21 cellular contexts compared by ENCODE assay signal in genomic region chr16:11245988-11246387, GRCh38. TPM values are rescaled to one million over a fixed set of nuclear protein-coding genes. Genes with fewer than 3 reads are reported as not detected.
A peak's percentile ranks its signal among the peaks of the same experiment; 100 is the strongest.
DNase-seq lines count a peak whose midpoint lies in the region; ATAC-seq and TF ChIP-seq lines count a peak whose summit lies in the region.
"Had no signal": no experiment of that assay in that cellular context is flagged by ENCODE, and none has a peak within 500 bp of the region (broad histone marks: within the 10 kb centered on the region; RNA-seq: fewer than 3 reads in every experiment).

No MANE protein-coding gene starts in this region.

- no peak overlapping the region for H2AK9ac ChIP-seq in IMR-90 (replicated peaks; ENCODE audit: low read depth, low read length, poor library complexity)

- no peak overlapping the region for H3K4ac ChIP-seq in IMR-90 (ENCODE audit: low read depth, low read length)

- peak overlapping the region; percentile 63 for H3K27ac ChIP-seq in DND-41 (ENCODE audit: low read length)
- no peak overlapping the region for H3K27ac ChIP-seq in IMR-90 (ENCODE audit: insufficient read depth, low read length)
- H3K27ac ChIP-seq: brain microvascular endothelial cell, heart right ventricle, neural progenitor cell, upper lobe of right lung had no signal

- H3K27me3 ChIP-seq in DND-41 (ENCODE audit: insufficient read depth, low read length, poor library complexity) (no peaks in the 10 kb centered on the region), IMR-90 (ENCODE audit: control insufficient read depth, insufficient read depth, low read length) (peaks cover 6% of the 10 kb centered on the region)
- H3K27me3 ChIP-seq: brain microvascular endothelial cell, heart right ventricle, neural progenitor cell, upper lobe of right lung had no signal

- H3K27ac Mint-ChIP-seq in activated T-helper 1 cell treated with anti-CD3 and anti-CD28 coated beads, Interleukin-12 subunit alpha, Interleukin-12 subunit beta, Interleukin-2, Interleukin-4 antibody, amounts not matched to agents 30 ng/mL and 10 ng/mL and 1 ng/mL, durations not matched to agents 14 hours and 24 hours and 36 hours: peak overlapping the region; percentile 54
- H3K27ac Mint-ChIP-seq: CD8-positive, alpha-beta T cell; H9; neural progenitor cell had no signal

- intact Hi-C loops in IMR-90 (cut with micrococcal nuclease): no loop called here
- intact Hi-C loops in activated T-helper 1 cell treated with anti-CD3 and anti-CD28 coated beads, Interleukin-12 subunit alpha, Interleukin-12 subunit beta, Interleukin-2, Interleukin-4 antibody, amounts not matched to agents 30 ng/mL and 10 ng/mL and 1 ng/mL, durations not matched to agents 14 hours and 24 hours and 36 hours (cut with micrococcal nuclease): no loop called here

- no peak overlapping the region for H2BK15ac ChIP-seq in IMR-90 (ENCODE audit: low read depth, low read length)

- H2BK20ac ChIP-seq in IMR-90 (ENCODE audit: low read depth, low read length): no peak overlapping the region

- TF ChIP-seq RAD21 in IMR-90 (IDR thresholded peaks at IDR 0.05; ENCODE audit: low read length): no peak

- CTCF ChIA-PET in IMR-90 (lab: Yijun Ruan, JAX): no interaction called here

- H4K5ac ChIP-seq in IMR-90 (ENCODE audit: low read depth, low read length): no peak overlapping the region

- no peak overlapping the region for H3K18ac ChIP-seq in IMR-90 (ENCODE audit: low read depth, low read length)

- peaks cover 6% of the 10 kb centered on the region; the same call in 1 of the 2 replicates for H4K20me1 ChIP-seq in DND-41 (ENCODE audit: insufficient read depth, low read length)
- 0 out of 2 replicates have a peak, but pooled peaks cover 7% of the 10 kb centered on the region for H4K20me1 ChIP-seq in IMR-90 (ENCODE audit: insufficient read depth, low read length)

- H2BK5ac ChIP-seq in IMR-90 (ENCODE audit: low read depth, low read length, poor library complexity, severe bottlenecking): no peak overlapping the region

- no TSS peak for BruUV-seq in IMR-90 (replicated peaks; lab: Mats Ljungman, UMichigan)

- H3K4me3 ChIP-seq in DND-41 (ENCODE audit: low read depth in 1 of 2, low read length in 2 of 2): no peak overlapping the region
- H3K4me3 ChIP-seq in IMR-90 (ENCODE audit: insufficient read depth, low read depth, low read length): no peak overlapping the region
- H3K4me3 ChIP-seq: heart right ventricle, neural progenitor cell, upper lobe of right lung had no signal

- no peaks in the 10 kb centered on the region for H3K9me1 ChIP-seq in IMR-90 (ENCODE audit: insufficient read depth, low read length)

- no peak overlapping the region for H3K4me2 ChIP-seq in DND-41 (ENCODE audit: insufficient read depth, low read length)
- H3K4me2 ChIP-seq in IMR-90 (ENCODE audit: low read depth, low read length): no peak overlapping the region
- H3K4me2 ChIP-seq: neural progenitor cell had no signal

- H4K91ac ChIP-seq in IMR-90 (ENCODE audit: insufficient read depth, low read depth, low read length): no peak overlapping the region

- H3K9ac ChIP-seq in DND-41 (ENCODE audit: low read depth, low read length): no peak overlapping the region; the same call in 1 of the 2 replicates
- H3K9ac ChIP-seq in IMR-90 (ENCODE audit: low read depth, low read length): no peak overlapping the region
- H3K9ac ChIP-seq: neural progenitor cell had no signal

- dilution Hi-C loops in IMR-90 (cut with HindIII; ENCODE audit: low sequenced_read_pairs, unreplicated experiment): no loop called here

- in situ Hi-C loops in IMR-90 (cut with MboI; ENCODE audit: low sequenced_read_pairs): no loop called here

- DNase-seq in DND-41 (no peak), IMR-90 (no peak)
- no peak for DNase-seq in activated T-helper 1 cell treated with anti-CD3 and anti-CD28 coated beads, Interleukin-12 subunit alpha, Interleukin-12 subunit beta, Interleukin-2, Interleukin-4 antibody, amounts not matched to agents 30 ng/mL and 10 ng/mL and 1 ng/mL, durations not matched to agents 14 hours and 24 hours and 36 hours (ENCODE audit: low spot score)
- DNase-seq: brain microvascular endothelial cell; CD8-positive, alpha-beta T cell; H9; heart right ventricle; immature natural killer cell; left ventricle myocardium superior; NCI-H1694; NCI-H69; upper lobe of right lung had no signal

- peaks cover 34% of the 10 kb centered on the region for H3K4me1 Mint-ChIP-seq in activated T-helper 1 cell treated with anti-CD3 and anti-CD28 coated beads, Interleukin-12 subunit alpha, Interleukin-12 subunit beta, Interleukin-2, Interleukin-4 antibody, amounts not matched to agents 30 ng/mL and 10 ng/mL and 1 ng/mL, durations not matched to agents 14 hours and 24 hours and 36 hours (ENCODE audit: low read depth)
- H3K4me1 Mint-ChIP-seq: neural progenitor cell had no signal

- H2AK5ac ChIP-seq in IMR-90 (ENCODE audit: low read depth, low read length): no peak overlapping the region

- no peak overlapping the region for H3K56ac ChIP-seq in IMR-90 (ENCODE audit: extremely low read depth, insufficient read depth, low read length)

- no peak for TF ChIP-seq CTCF in DND-41 (IDR thresholded peaks at IDR 0.05; ENCODE audit: borderline replicate concordance, extremely low read depth, low read length, poor library complexity, severe bottlenecking)
- no peak for TF ChIP-seq CTCF in IMR-90 (conservative IDR thresholded peaks at IDR 0.05; ENCODE audit: low read depth, low read length)

- no peak for TF ChIP-seq POLR2A in IMR-90 (IDR thresholded peaks at IDR 0.05; ENCODE audit: low read depth, low read length)

- H3K4me3 Mint-ChIP-seq in activated T-helper 1 cell treated with anti-CD3 and anti-CD28 coated beads, Interleukin-12 subunit alpha, Interleukin-12 subunit beta, Interleukin-2, Interleukin-4 antibody, amounts not matched to agents 30 ng/mL and 10 ng/mL and 1 ng/mL, durations not matched to agents 14 hours and 24 hours and 36 hours: no peak overlapping the region
- H3K4me3 Mint-ChIP-seq: CD8-positive, alpha-beta T cell; H9; immature natural killer cell; neural progenitor cell had no signal

- POLR2A ChIA-PET in IMR-90 (lab: Charles Lee; ENCODE audit: unreplicated experiment): no interaction called here

- H3K9me3 ChIP-seq in DND-41 (ENCODE audit: insufficient read depth, low read length, severe bottlenecking) (no peaks in the 10 kb centered on the region), IMR-90 (ENCODE audit: control insufficient read depth, insufficient read depth, low read length) (no peaks in the 10 kb centered on the region)
- H3K9me3 ChIP-seq: heart right ventricle, upper lobe of right lung had no signal

- no peaks in the 10 kb centered on the region for H3K9me3 Mint-ChIP-seq in activated T-helper 1 cell treated with anti-CD3 and anti-CD28 coated beads, Interleukin-12 subunit alpha, Interleukin-12 subunit beta, Interleukin-2, Interleukin-4 antibody, amounts not matched to agents 30 ng/mL and 10 ng/mL and 1 ng/mL, durations not matched to agents 14 hours and 24 hours and 36 hours
- H3K9me3 Mint-ChIP-seq: CD8-positive, alpha-beta T cell; H9; immature natural killer cell; neural progenitor cell had no signal

- H3K14ac ChIP-seq in IMR-90 (replicated peaks; ENCODE audit: low read depth, low read length): no peak overlapping the region

- H2AFZ ChIP-seq in DND-41 (ENCODE audit: low read depth, low read length): no peak overlapping the region
- H2AFZ ChIP-seq in IMR-90 (replicated peaks; ENCODE audit: low read length, poor library complexity): peak overlapping the region; percentile 40
- H2AFZ ChIP-seq: neural progenitor cell had no signal

- H3K36me3 ChIP-seq in DND-41 (ENCODE audit: insufficient read depth, low read length) (peaks cover 21% of the 10 kb centered on the region), IMR-90 (ENCODE audit: control insufficient read depth, insufficient read depth, low read length) (no peaks in the 10 kb centered on the region)
- H3K36me3 ChIP-seq: brain microvascular endothelial cell, heart right ventricle, neural progenitor cell, upper lobe of right lung had no signal

- no peak overlapping the region for H3K23ac ChIP-seq in IMR-90 (ENCODE audit: low read depth, low read length)

- H3K27me3 Mint-ChIP-seq in activated T-helper 1 cell treated with anti-CD3 and anti-CD28 coated beads, Interleukin-12 subunit alpha, Interleukin-12 subunit beta, Interleukin-2, Interleukin-4 antibody, amounts not matched to agents 30 ng/mL and 10 ng/mL and 1 ng/mL, durations not matched to agents 14 hours and 24 hours and 36 hours (ENCODE audit: insufficient read depth): no peaks in the 10 kb centered on the region

- peaks cover 23% of the 10 kb centered on the region for H3K36me3 Mint-ChIP-seq in activated T-helper 1 cell treated with anti-CD3 and anti-CD28 coated beads, Interleukin-12 subunit alpha, Interleukin-12 subunit beta, Interleukin-2, Interleukin-4 antibody, amounts not matched to agents 30 ng/mL and 10 ng/mL and 1 ng/mL, durations not matched to agents 14 hours and 24 hours and 36 hours (ENCODE audit: low read depth)
- H3K36me3 Mint-ChIP-seq: neural progenitor cell had no signal

- peaks cover 10% of the 10 kb centered on the region for H3K79me2 ChIP-seq in DND-41 (ENCODE audit: insufficient read depth, low read length)

- no peak overlapping the region for H2BK120ac ChIP-seq in IMR-90 (ENCODE audit: low read depth, low read length)

- H4K8ac ChIP-seq in IMR-90 (ENCODE audit: low read depth in 2 of 2, low read length in 2 of 2): no peak overlapping the region

- no peaks in the 10 kb centered on the region for H3K79me1 ChIP-seq in IMR-90 (ENCODE audit: low read depth in 1 of 2, low read length in 2 of 2)

- ATAC-seq in DND-41 (ENCODE audit: insufficient read depth, low read depth) (no peak), IMR-90 (ENCODE audit: low read depth) (no peak), HG02610 (IDR thresholded peaks at IDR 0.05; ENCODE audit: unreplicated experiment) (no peak), HG03159 (IDR thresholded peaks at IDR 0.05; ENCODE audit: unreplicated experiment) (no peak), HG02588 (IDR thresholded peaks at IDR 0.05; ENCODE audit: unreplicated experiment) (no peak)
- ATAC-seq: CD8-positive, alpha-beta T cell; heart right ventricle; left ventricle myocardium superior; upper lobe of right lung had no signal

- peaks cover 54% of the 10 kb centered on the region for H3K4me1 ChIP-seq in DND-41 (ENCODE audit: insufficient read depth, low read length)
- H3K4me1 ChIP-seq in IMR-90 (ENCODE audit: control insufficient read depth, insufficient read depth, low read length): no peaks in the 10 kb centered on the region
- H3K4me1 ChIP-seq: neural progenitor cell, upper lobe of right lung had no signal

RNA-seq across cellular contexts. Expression of gene SOCS1, which starts 10.0 kb away (rescaled TPM):
- total RNA-seq in IMR-90 (2012; rRNA removed): 2.0 and 2.2 TPM in 2 replicates
- 19.9 and 22.0 TPM in 2 replicates for polyA plus RNA-seq in IMR-90 (2012; rRNA removed)
- 42.9 and 94.9 TPM in 2 replicates for polyA plus RNA-seq in IMR-90 (2012; cell fraction: cytosol; rRNA removed)
- 109 and 179 TPM in 2 replicates for polyA plus RNA-seq in IMR-90 (2012; cell fraction: nucleus; rRNA removed; ENCODE audit: low replicate concordance)
- total RNA-seq in activated T-helper 1 cell treated with anti-CD3 and anti-CD28 coated beads, Interleukin-12 subunit alpha, Interleukin-12 subunit beta, Interleukin-2, Interleukin-4 antibody, amounts not matched to agents 30 ng/mL and 10 ng/mL and 1 ng/mL, durations not matched to agents 14 hours and 24 hours and 36 hours: 158 and 161 TPM in 2 replicates

RNA-seq across cellular contexts. Expression of gene TNP2, which starts 23.1 kb away (rescaled TPM):
- total RNA-seq in IMR-90 (2012; rRNA removed): not detected in 2 replicates
- not detected in 2 replicates for polyA plus RNA-seq in IMR-90 (2012; rRNA removed)
- polyA plus RNA-seq in IMR-90 (2012; cell fraction: cytosol; rRNA removed): not detected in 2 replicates
- polyA plus RNA-seq in IMR-90 (2012; cell fraction: nucleus; rRNA removed; ENCODE audit: low replicate concordance): not detected in 2 replicates
- not detected in 2 replicates for total RNA-seq in activated T-helper 1 cell treated with anti-CD3 and anti-CD28 coated beads, Interleukin-12 subunit alpha, Interleukin-12 subunit beta, Interleukin-2, Interleukin-4 antibody, amounts not matched to agents 30 ng/mL and 10 ng/mL and 1 ng/mL, durations not matched to agents 14 hours and 24 hours and 36 hours
- total RNA-seq: CD8-positive, alpha-beta T cell; H9; heart right ventricle; left ventricle myocardium superior; MCF 10A; mononuclear cell; OCI-LY7; progenitor cell of endocrine pancreas; T-helper 1 cell treated with Interleukin-12 subunit alpha and Interleukin-12 subunit beta and Interleukin-4 antibody, amounts not matched to agents 30 ng/mL and 1 ng/mL, for 36 hours; upper lobe of right lung had no signal
- polyA plus RNA-seq: heart right ventricle, immature natural killer cell had no signal

RNA-seq across cellular contexts. Expression of gene PRM3, which starts 27.4 kb away (rescaled TPM):
- not detected in 2 replicates for total RNA-seq in IMR-90 (2012; rRNA removed)
- polyA plus RNA-seq in IMR-90 (2012; rRNA removed): not detected in 2 replicates
- not detected in 2 replicates for polyA plus RNA-seq in IMR-90 (2012; cell fraction: cytosol; rRNA removed)
- not detected in 2 replicates for polyA plus RNA-seq in IMR-90 (2012; cell fraction: nucleus; rRNA removed; ENCODE audit: low replicate concordance)
- not detected in 2 replicates for total RNA-seq in activated T-helper 1 cell treated with anti-CD3 and anti-CD28 coated beads, Interleukin-12 subunit alpha, Interleukin-12 subunit beta, Interleukin-2, Interleukin-4 antibody, amounts not matched to agents 30 ng/mL and 10 ng/mL and 1 ng/mL, durations not matched to agents 14 hours and 24 hours and 36 hours
- total RNA-seq: CD8-positive, alpha-beta T cell; H9; heart right ventricle; left ventricle myocardium superior; MCF 10A; mononuclear cell; OCI-LY7; progenitor cell of endocrine pancreas; T-helper 1 cell treated with Interleukin-12 subunit alpha and Interleukin-12 subunit beta and Interleukin-4 antibody, amounts not matched to agents 30 ng/mL and 1 ng/mL, for 36 hours; upper lobe of right lung had no signal
- polyA plus RNA-seq: heart right ventricle, immature natural killer cell had no signal

RNA-seq across cellular contexts. Expression of gene PRM2, which starts 30.3 kb away (rescaled TPM):
- total RNA-seq in IMR-90 (2012; rRNA removed): not detected in 2 replicates
- polyA plus RNA-seq in IMR-90 (2012; rRNA removed): not detected in 2 replicates
- not detected in 2 replicates for polyA plus RNA-seq in IMR-90 (2012; cell fraction: cytosol; rRNA removed)
- not detected in 2 replicates for polyA plus RNA-seq in IMR-90 (2012; cell fraction: nucleus; rRNA removed; ENCODE audit: low replicate concordance)
- total RNA-seq in activated T-helper 1 cell treated with anti-CD3 and anti-CD28 coated beads, Interleukin-12 subunit alpha, Interleukin-12 subunit beta, Interleukin-2, Interleukin-4 antibody, amounts not matched to agents 30 ng/mL and 10 ng/mL and 1 ng/mL, durations not matched to agents 14 hours and 24 hours and 36 hours: not detected in 2 replicates
- total RNA-seq: CD8-positive, alpha-beta T cell; H9; heart right ventricle; left ventricle myocardium superior; MCF 10A; mononuclear cell; OCI-LY7; progenitor cell of endocrine pancreas; T-helper 1 cell treated with Interleukin-12 subunit alpha and Interleukin-12 subunit beta and Interleukin-4 antibody, amounts not matched to agents 30 ng/mL and 1 ng/mL, for 36 hours; upper lobe of right lung had no signal
- polyA plus RNA-seq: heart right ventricle, immature natural killer cell had no signal

RNA-seq across cellular contexts. Expression of gene PRM1, which starts 35.1 kb away (rescaled TPM):
- total RNA-seq in IMR-90 (2012; rRNA removed): not detected in 2 replicates
- polyA plus RNA-seq in IMR-90 (2012; rRNA removed): not detected in 2 replicates
- polyA plus RNA-seq in IMR-90 (2012; cell fraction: cytosol; rRNA removed): not detected in 2 replicates
- polyA plus RNA-seq in IMR-90 (2012; cell fraction: nucleus; rRNA removed; ENCODE audit: low replicate concordance): not detected in 2 replicates
- not detected in 2 replicates for total RNA-seq in activated T-helper 1 cell treated with anti-CD3 and anti-CD28 coated beads, Interleukin-12 subunit alpha, Interleukin-12 subunit beta, Interleukin-2, Interleukin-4 antibody, amounts not matched to agents 30 ng/mL and 10 ng/mL and 1 ng/mL, durations not matched to agents 14 hours and 24 hours and 36 hours
- total RNA-seq: CD8-positive, alpha-beta T cell; H9; heart right ventricle; left ventricle myocardium superior; MCF 10A; mononuclear cell; OCI-LY7; progenitor cell of endocrine pancreas; T-helper 1 cell treated with Interleukin-12 subunit alpha and Interleukin-12 subunit beta and Interleukin-4 antibody, amounts not matched to agents 30 ng/mL and 1 ng/mL, for 36 hours; upper lobe of right lung had no signal
- polyA plus RNA-seq: heart right ventricle, immature natural killer cell had no signal

Comparison
In these comparisons a context has a peak if more than half of its experiments do, and no peak if none do; other contexts are left out.
1. RNA of gene SOCS1, which starts 10.0 kb away (total RNA-seq): 158 to 161 TPM in activated T-helper 1 cell treated with anti-CD3 and anti-CD28 coated beads, Interleukin-12 subunit alpha, Interleukin-12 subunit beta, Interleukin-2, Interleukin-4 antibody, amounts not matched to agents 30 ng/mL and 10 ng/mL and 1 ng/mL, durations not matched to agents 14 hours and 24 hours and 36 hours; 2.0 to 2.2 TPM in IMR-90; every median in the first group is over 10 times any median in the second.